ENCODE assay signal across 9 cellular contexts in genomic region chr10:50431118-50431517, GRCh38.
A peak's percentile ranks its signal among the peaks of the same experiment; 100 is the strongest.
DNase-seq lines count a peak whose midpoint lies in the region; ATAC-seq and TF ChIP-seq lines count a peak whose summit lies in the region.
"Had no signal": no experiment of that assay in that cellular context is flagged by ENCODE, and none has a peak within 500 bp of the region (broad histone marks: within the 10 kb centered on the region; RNA-seq: fewer than 3 reads in every experiment).

No MANE protein-coding gene starts in this region.

- H3K36me3 Mint-ChIP-seq in activated T-cell treated with anti-CD3 and anti-CD28 coated beads, Interleukin-2, amount 50 U/mL, for 24 hours (ENCODE audit: low read depth): peaks cover 41% of the 10 kb centered on the region
- peaks cover 29% of the 10 kb centered on the region for H3K36me3 Mint-ChIP-seq in activated T-helper 17 cell treated with anti-CD3 and anti-CD28 coated beads, Interleukin-2, amount 50 U/mL, for 72 hours (ENCODE audit: low read depth)

- peak overlapping the region in 3 of 4 donors; percentile 45 to 60 (median 48) for H3K27ac ChIP-seq in gastroesophageal sphincter
- H3K27ac ChIP-seq in thoracic aorta: peak overlapping the region; percentile 52 to 85
- H3K27ac ChIP-seq: C4-2B had no signal

- no peak for TF ChIP-seq POLR2A in gastroesophageal sphincter (IDR thresholded peaks at IDR 0.05)

- no peak for TF ChIP-seq CTCF in gastroesophageal sphincter (IDR thresholded peaks at IDR 0.05)
- TF ChIP-seq CTCF in thoracic aorta (IDR thresholded peaks at IDR 0.05): no peak

- WGBS in gastroesophageal sphincter (ENCODE audit: low coverage in 1 of 2), 2 donors: 45 to 66% methylated on average over 4 of the region's 4 CpGs

- H3K27me3 Mint-ChIP-seq in activated T-cell treated with anti-CD3 and anti-CD28 coated beads, Interleukin-2, amount 50 U/mL, for 24 hours: no peaks in the 10 kb centered on the region
- no peaks in the 10 kb centered on the region for H3K27me3 Mint-ChIP-seq in activated T-helper 17 cell treated with anti-CD3 and anti-CD28 coated beads, Interleukin-2, amount 50 U/mL, for 72 hours

- no peak overlapping the region for H3K4me3 ChIP-seq in gastroesophageal sphincter
- H3K4me3 ChIP-seq in thoracic aorta: peak overlapping the region; percentile 63

- H3K4me1 Mint-ChIP-seq in activated T-cell treated with anti-CD3 and anti-CD28 coated beads, Interleukin-2, amount 50 U/mL, for 24 hours (ENCODE audit: low read depth): peaks cover 48% of the 10 kb centered on the region
- peaks cover 23% of the 10 kb centered on the region for H3K4me1 Mint-ChIP-seq in activated T-helper 17 cell treated with anti-CD3 and anti-CD28 coated beads, Interleukin-2, amount 50 U/mL, for 72 hours

- TF ChIP-seq EP300 in gastroesophageal sphincter (IDR thresholded peaks at IDR 0.05): no peak

- H3K36me3 ChIP-seq in gastroesophageal sphincter (peaks cover 0 to 3% of the 10 kb centered on the region in 2 donors), thoracic aorta (no peaks in the 10 kb centered on the region)

- H3K9me3 Mint-ChIP-seq in activated T-cell treated with anti-CD3 and anti-CD28 coated beads, Interleukin-2, amount 50 U/mL, for 24 hours: peaks cover 2% of the 10 kb centered on the region
- H3K9me3 Mint-ChIP-seq in activated T-helper 17 cell treated with anti-CD3 and anti-CD28 coated beads, Interleukin-2, amount 50 U/mL, for 72 hours: no peaks in the 10 kb centered on the region

- peak overlapping the region; percentile 3 for H3K4me3 Mint-ChIP-seq in activated T-cell treated with anti-CD3 and anti-CD28 coated beads, Interleukin-2, amount 50 U/mL, for 24 hours
- H3K4me3 Mint-ChIP-seq in activated T-helper 17 cell treated with anti-CD3 and anti-CD28 coated beads, Interleukin-2, amount 50 U/mL, for 72 hours: peak overlapping the region; percentile 66

- H3K4me1 ChIP-seq in gastroesophageal sphincter: peaks cover 0 to 10% (median 0%) of the 10 kb centered on the region in 3 donors
- peaks cover 17 to 19% of the 10 kb centered on the region in 2 donors for H3K4me1 ChIP-seq in thoracic aorta (ENCODE audit: control insufficient read depth in 1 of 2, low read depth in 2 of 2)

- ATAC-seq in activated T-helper 17 cell treated with anti-CD3 and anti-CD28 coated beads, Interleukin-2, amount 50 U/mL, for 72 hours (replicated peaks): no peak
- ATAC-seq in gastroesophageal sphincter (no peak), thoracic aorta (ENCODE audit: insufficient number of reproducible peaks, low FRiP score, low read depth) (peak; percentile 56), HG03025 (IDR thresholded peaks at IDR 0.05; ENCODE audit: low FRiP score, unreplicated experiment) (no peak), HG03108 (IDR thresholded peaks at IDR 0.05; ENCODE audit: unreplicated experiment) (no peak)

- no peaks in the 10 kb centered on the region for H3K9me3 ChIP-seq in gastroesophageal sphincter
- no peaks in the 10 kb centered on the region for H3K9me3 ChIP-seq in thoracic aorta

- DNase-seq in activated T-cell treated with anti-CD3 and anti-CD28 coated beads, Interleukin-2, amount 50 U/mL, for 24 hours: no peak
- no peak for DNase-seq in activated T-cell treated with anti-CD3 and anti-CD28 coated beads, Interleukin-2, amount 50 U/mL, for 1 hour
- DNase-seq in thoracic aorta (ENCODE audit: low spot score): no peak
- DNase-seq in stimulated activated CD4-positive, alpha-beta T cell treated with anti-CD3 and anti-CD28 coated beads, Interleukin-4, amount 100 ng/mL, for 1 hour: no peak

- H3K27ac Mint-ChIP-seq in activated T-cell treated with anti-CD3 and anti-CD28 coated beads, Interleukin-2, amount 50 U/mL, for 24 hours: peak overlapping the region; percentile 74
- peak overlapping the region; percentile 88 for H3K27ac Mint-ChIP-seq in activated T-helper 17 cell treated with anti-CD3 and anti-CD28 coated beads, Interleukin-2, amount 50 U/mL, for 72 hours

- H3K27me3 ChIP-seq in gastroesophageal sphincter (no peaks in the 10 kb centered on the region), thoracic aorta (replicated peaks; ENCODE audit: insufficient read depth) (no peaks in the 10 kb centered on the region)
